20 cellular contexts compared by ENCODE assay signal in genomic region chr4:1933700-1934099, GRCh38.
"Had no signal": no experiment of that assay in that cellular context is flagged by ENCODE, and none has a peak within 500 bp of the region (broad histone marks: within the 10 kb centered on the region; RNA-seq: fewer than 3 reads in every experiment).

No MANE protein-coding gene starts in this region.

- H3K9me3 ChIP-seq: sigmoid colon, testis, tibial nerve, upper lobe of right lung, vagina had no signal

- DNase-seq: effector CD4-positive, alpha-beta T cell; endodermal cell; erythroblast; foreskin keratinocyte; hippocampal formation; left colon; left ventricle myocardium superior; mesendoderm; naive B cell; sigmoid colon; stimulated activated CD4-positive, alpha-beta T cell treated with anti-CD3 and anti-CD28 coated beads, Interleukin-2, amount 100 ng/mL, for 24 hours; stimulated activated CD4-positive, alpha-beta T cell treated with anti-CD3 and anti-CD28 coated beads, Interleukin-4, amount 100 ng/mL, for 4 hours; stimulated activated naive B cell treated with anti-CD40 and anti-IgM and Interleukin-4, amounts not matched to agents 10 μg/mL and 1 μg/mL and 100 μg/mL, for 72 hours; stimulated activated naive CD8-positive, alpha-beta T cell treated with anti-CD3 and anti-CD28 coated beads, Interleukin-15, amount 100 ng/mL, for 72 hours; testis; upper lobe of right lung had no signal

- FAIRE-seq: endothelial cell of umbilical vein had no signal

- ATAC-seq: foreskin keratinocyte; left colon; left ventricle myocardium superior; stimulated activated naive B cell treated with anti-CD40 and anti-IgM and Interleukin-4, amounts not matched to agents 10 μg/mL and 1 μg/mL and 100 μg/mL, for 72 hours; stimulated activated naive CD8-positive, alpha-beta T cell treated with anti-CD3 and anti-CD28 coated beads, Interleukin-15, amount 100 ng/mL, for 72 hours had no signal

- H3K4me1 ChIP-seq: foreskin keratinocyte, sigmoid colon, testis, tibial nerve, upper lobe of right lung, vagina had no signal

- H3K4me3 ChIP-seq: sigmoid colon, skin epidermis, testis, tibial nerve, upper lobe of right lung, vagina had no signal

- H3K27me3 ChIP-seq: foreskin keratinocyte, sigmoid colon, testis, tibial nerve, upper lobe of right lung, vagina had no signal

- H3K27ac ChIP-seq: foreskin keratinocyte, sigmoid colon, skin epidermis, testis, tibial nerve, upper lobe of right lung, vagina had no signal
